8 cellular contexts compared by ENCODE assay signal in genomic region chr4:55866290-55866907, GRCh38. TPM values are rescaled to one million over a fixed set of nuclear protein-coding genes. Genes with fewer than 3 reads are reported as not detected.
DNase-seq lines count a peak whose midpoint lies in the region; ATAC-seq and TF ChIP-seq lines count a peak whose summit lies in the region.

No MANE protein-coding gene starts in this region.

- peaks cover 20% of the 10 kb centered on the region for H3K4me1 Mint-ChIP-seq in activated CD8-positive, alpha-beta T cell treated with anti-CD3 and anti-CD28 coated beads for 36 hours (ENCODE audit: low read depth)
- H3K4me1 Mint-ChIP-seq in activated CD8-positive, alpha-beta T cell treated with anti-CD3 and anti-CD28 coated beads, Interleukin-2, amount 10 ng/mL, durations not matched to agents 7 days and 5 days (ENCODE audit: low read depth), result peaks cover 22% of the 10 kb centered on the region
- peaks cover 16% of the 10 kb centered on the region for H3K4me1 Mint-ChIP-seq in nephron

- no peak overlapping the region for H3K9ac ChIP-seq in PC-3 (ENCODE audit: low read length)

- H3K27me3 ChIP-seq in PC-3 (ENCODE audit: low read length), result no peaks in the 10 kb centered on the region
- no peaks in the 10 kb centered on the region for H3K27me3 ChIP-seq in effector memory CD4-positive, alpha-beta T cell (replicated peaks; ENCODE audit: control insufficient read depth, insufficient read depth, low read length, poor library complexity, severe bottlenecking)
- H3K27me3 ChIP-seq in H7 (ENCODE audit: control insufficient read depth, insufficient read depth, low read length), result no peaks in the 10 kb centered on the region

- H2AFZ ChIP-seq in PC-3 (ENCODE audit: low read length), result no peak overlapping the region

- no peaks in the 10 kb centered on the region for H3K9me3 Mint-ChIP-seq in activated CD8-positive, alpha-beta T cell treated with anti-CD3 and anti-CD28 coated beads for 36 hours
- no peaks in the 10 kb centered on the region for H3K9me3 Mint-ChIP-seq in activated CD8-positive, alpha-beta T cell treated with anti-CD3 and anti-CD28 coated beads, Interleukin-2, amount 10 ng/mL, durations not matched to agents 7 days and 5 days (ENCODE audit: insufficient read depth)
- no peaks in the 10 kb centered on the region for H3K9me3 Mint-ChIP-seq in nephron

- peak; percentile 84 for ATAC-seq in activated CD8-positive, alpha-beta T cell treated with anti-CD3 and anti-CD28 coated beads for 36 hours
- ATAC-seq in activated CD8-positive, alpha-beta T cell treated with anti-CD3 and anti-CD28 coated beads, Interleukin-2, amount 10 ng/mL, durations not matched to agents 7 days and 5 days, result no peak
- ATAC-seq in HG02885 (IDR thresholded peaks at IDR 0.05; ENCODE audit: poor library complexity, unreplicated experiment) (peak; percentile 92), PC-3 (peak; percentile 96)

- peak overlapping the region; percentile 65 for H3K27ac Mint-ChIP-seq in activated CD8-positive, alpha-beta T cell treated with anti-CD3 and anti-CD28 coated beads for 36 hours
- H3K27ac Mint-ChIP-seq in activated CD8-positive, alpha-beta T cell treated with anti-CD3 and anti-CD28 coated beads, Interleukin-2, amount 10 ng/mL, durations not matched to agents 7 days and 5 days, result no peak overlapping the region
- H3K27ac Mint-ChIP-seq in nephron, result peak overlapping the region; percentile 48 to 78 (median 72)

- H3K36me3 ChIP-seq in PC-3 (ENCODE audit: low read depth, low read length), result peaks cover 32% of the 10 kb centered on the region; the same call in 1 of the 2 replicates
- peaks cover 47% of the 10 kb centered on the region for H3K36me3 ChIP-seq in effector memory CD4-positive, alpha-beta T cell (ENCODE audit: control insufficient read depth, insufficient read depth, low read length)
- H3K36me3 ChIP-seq in H7 (replicated peaks; ENCODE audit: control insufficient read depth, insufficient read depth, low read length), result no peaks in the 10 kb centered on the region; the same call in 1 of the 2 replicates

- no TSS peak for BruUV-seq in PC-3 (replicated peaks; lab: Mats Ljungman, UMichigan)

- 0 out of 2 replicates have a peak, but pooled peaks cover 6% of the 10 kb centered on the region for H4K20me1 ChIP-seq in PC-3 (ENCODE audit: low read length)

- CTCF ChIA-PET in activated CD8-positive, alpha-beta T cell treated with anti-CD3 and anti-CD28 coated beads for 36 hours (lab: Charles Lee), result interaction anchor here (0.7 to 2.9 kb wide), 18 partner anchors 8 to 521 kb away, joined by 3 to 12 read pairs (median 3); partner anchors contain the start of genes CEP135, EXOC1 and SRD5A3
- CTCF ChIA-PET in activated CD8-positive, alpha-beta T cell treated with anti-CD3 and anti-CD28 coated beads, Interleukin-2, amount 10 ng/mL, durations not matched to agents 7 days and 5 days (lab: Charles Lee), result interaction anchor here (0.9 to 2.4 kb wide), 16 partner anchors 9 to 521 kb away, joined by 3 to 12 read pairs (median 4); partner anchors contain the start of genes CEP135, EXOC1 and SRD5A3
- CTCF ChIA-PET in PC-3 (lab: Charles Lee), result interaction anchor here (0.6 to 0.9 kb wide), 4 partner anchors 97 to 682 kb away, joined by 3 to 4 read pairs (median 4); no protein-coding TSS in a partner anchor

- H3K9me3 ChIP-seq in PC-3 (ENCODE audit: low read length), result no peaks in the 10 kb centered on the region
- H3K9me3 ChIP-seq in effector memory CD4-positive, alpha-beta T cell (ENCODE audit: control insufficient read depth, low read length), result no peaks in the 10 kb centered on the region

- H3F3A ChIP-seq in PC-3 (ENCODE audit: low read length, unreplicated experiment), result peaks cover 14% of the 10 kb centered on the region

- peaks cover 25% of the 10 kb centered on the region for H3K36me3 Mint-ChIP-seq in activated CD8-positive, alpha-beta T cell treated with anti-CD3 and anti-CD28 coated beads for 36 hours (ENCODE audit: low read depth)
- peaks cover 40% of the 10 kb centered on the region for H3K36me3 Mint-ChIP-seq in activated CD8-positive, alpha-beta T cell treated with anti-CD3 and anti-CD28 coated beads, Interleukin-2, amount 10 ng/mL, durations not matched to agents 7 days and 5 days (ENCODE audit: low read depth)
- peaks cover 52% of the 10 kb centered on the region for H3K36me3 Mint-ChIP-seq in nephron (ENCODE audit: low read depth)

- TF ChIP-seq CTCF in activated CD8-positive, alpha-beta T cell treated with anti-CD3 and anti-CD28 coated beads for 36 hours (IDR thresholded peaks at IDR 0.05), result no peak
- no peak for TF ChIP-seq CTCF in PC-3 (conservative IDR thresholded peaks at IDR 0.05; ENCODE audit: low read depth, low read length)
- TF ChIP-seq CTCF in nephron (IDR thresholded peaks at IDR 0.05; ENCODE audit: unreplicated experiment in 3 of 3), result no peak

- H3K9me2 ChIP-seq in PC-3 (replicated peaks; ENCODE audit: low read length), result no peaks in the 10 kb centered on the region

- POLR2A ChIA-PET in activated CD8-positive, alpha-beta T cell treated with anti-CD3 and anti-CD28 coated beads for 36 hours (lab: Charles Lee), result interaction anchor here (2.1 kb wide), 1 partner anchor 13 kb away, joined by 6 read pairs; the partner anchor contains the start of gene EXOC1
- POLR2A ChIA-PET in activated CD8-positive, alpha-beta T cell treated with anti-CD3 and anti-CD28 coated beads, Interleukin-2, amount 10 ng/mL, durations not matched to agents 7 days and 5 days (lab: Charles Lee), result interaction anchor here (1.5 kb wide), 1 partner anchor 13 kb away, joined by 4 read pairs; the partner anchor contains the start of gene EXOC1
- POLR2A ChIA-PET in PC-3 (lab: Charles Lee; ENCODE audit: unreplicated experiment), result interaction anchor here (0.5 to 0.7 kb wide), 2 partner anchors 82 to 83 kb away, joined by 4 to 5 read pairs; no protein-coding TSS in a partner anchor

- peaks cover 28% of the 10 kb centered on the region for H3K4me1 ChIP-seq in PC-3 (ENCODE audit: insufficient read depth, low read length)
- no peaks in the 10 kb centered on the region for H3K4me1 ChIP-seq in effector memory CD4-positive, alpha-beta T cell (ENCODE audit: control insufficient read depth, insufficient read depth, low read length, poor library complexity, severe bottlenecking)

- H3K4me3 Mint-ChIP-seq in activated CD8-positive, alpha-beta T cell treated with anti-CD3 and anti-CD28 coated beads for 36 hours, result no peak overlapping the region
- no peak overlapping the region for H3K4me3 Mint-ChIP-seq in activated CD8-positive, alpha-beta T cell treated with anti-CD3 and anti-CD28 coated beads, Interleukin-2, amount 10 ng/mL, durations not matched to agents 7 days and 5 days
- no peak overlapping the region for H3K4me3 Mint-ChIP-seq in nephron

- peak overlapping the region; percentile 41 for H3K27ac ChIP-seq in PC-3 (ENCODE audit: low read length)
- H3K27ac ChIP-seq in effector memory CD4-positive, alpha-beta T cell (ENCODE audit: insufficient read depth, low read length, poor library complexity, severe bottlenecking), result peak overlapping the region; percentile 35

- no peak for DNase-seq in activated CD8-positive, alpha-beta T cell treated with anti-CD3 and anti-CD28 coated beads for 36 hours
- no peak for DNase-seq in activated CD8-positive, alpha-beta T cell treated with anti-CD3 and anti-CD28 coated beads, Interleukin-2, amount 10 ng/mL, durations not matched to agents 7 days and 5 days
- DNase-seq in PC-3, result peak; percentile 94
- DNase-seq in effector memory CD4-positive, alpha-beta T cell, result no peak
- DNase-seq in T-helper 9 cell, result no peak
- DNase-seq in H7, result no peak

- H3K4me3 ChIP-seq in PC-3 (ENCODE audit: low read length) (0 out of 2 replicates have a peak overlapping the region, but pooled peaks have one; percentile 27), H7 (ENCODE audit: insufficient read depth, low read depth, low read length) (no peak overlapping the region)
- no peak overlapping the region for H3K4me3 ChIP-seq in effector memory CD4-positive, alpha-beta T cell (ENCODE audit: insufficient read depth, low read depth, low read length, poor library complexity, severe bottlenecking)

- H3K4me2 ChIP-seq in PC-3 (ENCODE audit: low read length), result peak overlapping the region; percentile 64

- no peaks in the 10 kb centered on the region; the same call in 1 of the 2 replicates for H3K79me2 ChIP-seq in PC-3 (ENCODE audit: low read length)

- H3K27me3 Mint-ChIP-seq in activated CD8-positive, alpha-beta T cell treated with anti-CD3 and anti-CD28 coated beads for 36 hours, result no peaks in the 10 kb centered on the region
- no peaks in the 10 kb centered on the region for H3K27me3 Mint-ChIP-seq in activated CD8-positive, alpha-beta T cell treated with anti-CD3 and anti-CD28 coated beads, Interleukin-2, amount 10 ng/mL, durations not matched to agents 7 days and 5 days (ENCODE audit: low read depth)
- H3K27me3 Mint-ChIP-seq in nephron (ENCODE audit: low read depth), result no peaks in the 10 kb centered on the region

- intact Hi-C loops in activated CD8-positive, alpha-beta T cell treated with anti-CD3 and anti-CD28 coated beads for 36 hours (cut with micrococcal nuclease), result no loop called here
- intact Hi-C loops in PC-3 (cut with micrococcal nuclease), result loop anchor here (1.0 to 5.0 kb wide), 6 partner anchors 82 to 519 kb away; partner anchors contain the start of genes CEP135 and SRD5A3

RNA-seq across cellular contexts. Expression of gene EXOC1, which starts 13.0 kb away (rescaled TPM):
- 10 to 100 TPM; 19.1 to 20.5 TPM for total RNA-seq in activated CD8-positive, alpha-beta T cell treated with anti-CD3 and anti-CD28 coated beads for 36 hours
- total RNA-seq in activated CD8-positive, alpha-beta T cell treated with anti-CD3 and anti-CD28 coated beads, Interleukin-2, amount 10 ng/mL, durations not matched to agents 7 days and 5 days, result 10 to 100 TPM; 22.8 to 23.3 TPM
- total RNA-seq in PC-3 (2014; rRNA removed), result 23.7 and 37.4 TPM in 2 replicates
- total RNA-seq in H7 (2014; rRNA removed; shearing (Covaris generic)), result 17.8 and 24.2 TPM in 2 replicates

RNA-seq across cellular contexts. Expression of gene EXOC1L, which starts 46.8 kb away (rescaled TPM):
- total RNA-seq in activated CD8-positive, alpha-beta T cell treated with anti-CD3 and anti-CD28 coated beads for 36 hours, result not detected
- not detected for total RNA-seq in activated CD8-positive, alpha-beta T cell treated with anti-CD3 and anti-CD28 coated beads, Interleukin-2, amount 10 ng/mL, durations not matched to agents 7 days and 5 days
- total RNA-seq in PC-3 (2014; rRNA removed), result not detected in 2 replicates
- total RNA-seq in H7 (2014; rRNA removed; shearing (Covaris generic)), result not detected in 2 replicates
